ENCODE assay signal across 8 cellular contexts in genomic region chr4:119212964-119213606, GRCh38. TPM values are rescaled to one million over a fixed set of nuclear protein-coding genes. Genes with fewer than 3 reads are reported as not detected.
DNase-seq lines count a peak whose midpoint lies in the region; ATAC-seq and TF ChIP-seq lines count a peak whose summit lies in the region.

No MANE protein-coding gene starts in this region.

- H3K27me3 ChIP-seq in ascending aorta = no peaks in the 10 kb centered on the region

- intact Hi-C loops in ascending aorta (cut with DNase I) = loop anchor here (1.0 to 10.0 kb wide), 9 partner anchors 24 to 448 kb away; partner anchors contain the start of gene MYOZ2

- no peaks in the 10 kb centered on the region for H3K9me3 ChIP-seq in ascending aorta

- peak overlapping the region; percentile 96 to 99 (median 98) for H3K4me3 Mint-ChIP-seq in T-cell

- peaks cover 0 to 4% of the 10 kb centered on the region in 2 donors for H3K4me1 ChIP-seq in ascending aorta

- peak overlapping the region; percentile 70 for H3K4me3 ChIP-seq in GM12865 (ENCODE audit: low read depth, low read length)
- peak overlapping the region; percentile 95 for H3K4me3 ChIP-seq in NB4 (ENCODE audit: low read depth, low read length)
- H3K4me3 ChIP-seq in ascending aorta = peak overlapping the region; percentile 84 to 91

- peaks cover 2 to 13% of the 10 kb centered on the region in 2 donors for H3K36me3 ChIP-seq in ascending aorta

- peak overlapping the region; percentile 98 for H3K27ac ChIP-seq in ascending aorta

- TF ChIP-seq POLR2A in NB4 (IDR thresholded peaks at IDR 0.05; ENCODE audit: extremely low read depth, insufficient read length) = peak; percentile 0

- peaks cover 43 to 55% (median 54%) of the 10 kb centered on the region in 3 donors for H3K4me1 Mint-ChIP-seq in T-cell

- POLR2A ChIA-PET in T-cell (lab: Charles Lee) = interaction anchor here in 1 of 2 donors (0.6 to 1.0 kb wide), 4 partner anchors 19 to 241 kb away, joined by 3 to 7 read pairs (median 4); no protein-coding TSS in a partner anchor

- TF ChIP-seq CTCF in GM12865 (IDR thresholded peaks at IDR 0.05; ENCODE audit: insufficient read depth, low read depth, low read length, missing control alignments) (peak; percentile 43), NB4 (IDR thresholded peaks at IDR 0.05; ENCODE audit: low read depth, low read length) (peak; percentile 24), ascending aorta (IDR thresholded peaks at IDR 0.05) (peak in 2 of 3 experiments; percentile 31 to 33)

- CTCF ChIA-PET in T-cell (lab: Charles Lee) = interaction anchor here in 1 of 2 donors (1.2 to 1.5 kb wide), 3 partner anchors 30 to 85 kb away, joined by 3 to 5 read pairs (median 3); no protein-coding TSS in a partner anchor

- H3K27me3 Mint-ChIP-seq in T-cell = no peaks in the 10 kb centered on the region

- H3K27ac Mint-ChIP-seq in T-cell = peak overlapping the region; percentile 96 to 98

- ATAC-seq in HG02588 (IDR thresholded peaks at IDR 0.05; ENCODE audit: unreplicated experiment) (peak; percentile 47), T-cell (replicated peaks in 1 of 4) (peak; percentile 31 to 49 (median 40))

- H3K36me3 Mint-ChIP-seq in T-cell = peaks cover 10% of the 10 kb centered on the region

- DNase-seq in GM12865 (ENCODE audit: low read depth) = peak; percentile 89
- DNase-seq in NB4 (ENCODE audit: low read depth) = peak; percentile 95
- peak in 29 of 34 experiments; percentile 5 to 56 (median 29) for DNase-seq in T-cell
- DNase-seq in ascending aorta (ENCODE audit: low spot score in 2 of 2) = peak; percentile 58 to 97
- peak; percentile 86 for DNase-seq in hepatic stellate cell (ENCODE audit: low spot score)
- DNase-seq in pulmonary artery endothelial cell (ENCODE audit: low read depth, low spot score) = peak; percentile 88
- no peak for DNase-seq in NK-92 treated with Interleukin-12 subunit alpha and Interleukin-12 subunit beta, amount 100 ng/mL, for 24 hours (lab: John Stamatoyannopoulos, UW)

- no peaks in the 10 kb centered on the region for H3K9me3 Mint-ChIP-seq in T-cell

RNA-seq across cellular contexts. Expression of gene USP53, which starts 0.6 kb away (rescaled TPM):
- total RNA-seq in T-cell (10 to 100 TPM; 17.3 to 26.4 (median 21.2) TPM), ascending aorta (75.4 TPM), pulmonary artery endothelial cell (40.8 and 73.1 TPM in 2 replicates)
